Comparison of ENCODE assay signal across 11 cellular contexts in genomic region chr17:42283241-42284019, GRCh38. TPM values are rescaled to one million over a fixed set of nuclear protein-coding genes. Genes with fewer than 3 reads are reported as not detected.
DNase-seq lines count a peak whose midpoint lies in the region; ATAC-seq and TF ChIP-seq lines count a peak whose summit lies in the region.
"Had no signal": no experiment of that assay in that cellular context is flagged by ENCODE, and none has a peak within 500 bp of the region (broad histone marks: within the 10 kb centered on the region; RNA-seq: fewer than 3 reads in every experiment).

No MANE protein-coding gene starts in this region.

- no peak for TF ChIP-seq CTCF in GM20000 (IDR thresholded peaks at IDR 0.05; ENCODE audit: extremely low read depth, missing control alignments)

- CTCF ChIA-PET in activated CD4-positive, alpha-beta T cell treated with anti-CD3 and anti-CD28 coated beads for 36 hours (lab: Charles Lee): no interaction called here

- DNase-seq in activated CD4-positive, alpha-beta T cell treated with anti-CD3 and anti-CD28 coated beads for 36 hours: peak; percentile 2
- no peak for DNase-seq in activated CD4-positive, alpha-beta T cell treated with anti-CD3 and anti-CD28 coated beads, Interleukin-2, amount 50 U/mL, for 48 hours
- DNase-seq in GM20000 (ENCODE audit: low spot score) (peak; percentile 3), sciatic nerve (ENCODE audit: low spot score) (peak; percentile 52), SKM-1 treated with dmso at 0.1 percent for 144 hours (lab: John Stamatoyannopoulos, UW; ENCODE audit: unreplicated experiment) (no peak), kidney glomerular epithelial cell (lab: John Stamatoyannopoulos, UW) (no peak)
- DNase-seq: colonic mucosa, DND-41, immature natural killer cell had no signal

- H3K9me3 Mint-ChIP-seq in activated CD4-positive, alpha-beta T cell treated with anti-CD3 and anti-CD28 coated beads for 36 hours (ENCODE audit: low read depth): no peaks in the 10 kb centered on the region
- H3K9me3 Mint-ChIP-seq in dendritic cell treated with granulocyte-macrophage colony-stimulating factor and Interleukin-4, amounts not matched to agents 40 ng/mL and 50 ng/mL, for 4 days: no peaks in the 10 kb centered on the region
- H3K9me3 Mint-ChIP-seq: immature natural killer cell had no signal

- H3K4me1 Mint-ChIP-seq in activated CD4-positive, alpha-beta T cell treated with anti-CD3 and anti-CD28 coated beads for 36 hours: peaks cover 43% of the 10 kb centered on the region
- H3K4me1 Mint-ChIP-seq in dendritic cell treated with granulocyte-macrophage colony-stimulating factor and Interleukin-4, amounts not matched to agents 40 ng/mL and 50 ng/mL, for 4 days (ENCODE audit: low read depth): peaks cover 47% of the 10 kb centered on the region

- POLR2A ChIA-PET in activated CD4-positive, alpha-beta T cell treated with anti-CD3 and anti-CD28 coated beads for 36 hours (lab: Charles Lee): interaction anchor here (0.6 kb wide), 1 partner anchor 234 kb away, joined by 3 read pairs; no protein-coding TSS in a partner anchor

- H3K36me3 Mint-ChIP-seq in activated CD4-positive, alpha-beta T cell treated with anti-CD3 and anti-CD28 coated beads for 36 hours (ENCODE audit: low read depth): peaks cover 18% of the 10 kb centered on the region
- peaks cover 8% of the 10 kb centered on the region for H3K36me3 Mint-ChIP-seq in dendritic cell treated with granulocyte-macrophage colony-stimulating factor and Interleukin-4, amounts not matched to agents 40 ng/mL and 50 ng/mL, for 4 days (ENCODE audit: low read depth)
- H3K36me3 Mint-ChIP-seq: immature natural killer cell had no signal

- no peak overlapping the region for H3K4me3 Mint-ChIP-seq in activated CD4-positive, alpha-beta T cell treated with anti-CD3 and anti-CD28 coated beads for 36 hours
- no peak overlapping the region for H3K4me3 Mint-ChIP-seq in dendritic cell treated with granulocyte-macrophage colony-stimulating factor and Interleukin-4, amounts not matched to agents 40 ng/mL and 50 ng/mL, for 4 days
- H3K4me3 Mint-ChIP-seq: immature natural killer cell had no signal

- ATAC-seq in activated CD4-positive, alpha-beta T cell treated with anti-CD3 and anti-CD28 coated beads for 36 hours: no peak
- no peak for ATAC-seq in sciatic nerve
- ATAC-seq in HG03469 (IDR thresholded peaks at IDR 0.05; ENCODE audit: unreplicated experiment): no peak

- H3K27me3 Mint-ChIP-seq in activated CD4-positive, alpha-beta T cell treated with anti-CD3 and anti-CD28 coated beads for 36 hours: no peaks in the 10 kb centered on the region
- no peaks in the 10 kb centered on the region for H3K27me3 Mint-ChIP-seq in dendritic cell treated with granulocyte-macrophage colony-stimulating factor and Interleukin-4, amounts not matched to agents 40 ng/mL and 50 ng/mL, for 4 days

- H3K27ac Mint-ChIP-seq in activated CD4-positive, alpha-beta T cell treated with anti-CD3 and anti-CD28 coated beads for 36 hours: peak overlapping the region; percentile 21
- H3K27ac Mint-ChIP-seq in dendritic cell treated with granulocyte-macrophage colony-stimulating factor and Interleukin-4, amounts not matched to agents 40 ng/mL and 50 ng/mL, for 4 days: peak overlapping the region; percentile 77
- H3K27ac Mint-ChIP-seq: immature natural killer cell had no signal

- intact Hi-C loops in activated CD4-positive, alpha-beta T cell treated with anti-CD3 and anti-CD28 coated beads for 36 hours (cut with DNase I, micrococcal nuclease): no loop called here
- intact Hi-C loops in dendritic cell treated with granulocyte-macrophage colony-stimulating factor and Interleukin-4, amounts not matched to agents 40 ng/mL and 50 ng/mL, for 4 days (cut with micrococcal nuclease): loop anchor here (10.0 kb wide), 1 partner anchor 259 kb away; the partner anchor contains the start of gene NKIRAS2
- intact Hi-C loops in sciatic nerve (cut with DNase I): no loop called here

RNA-seq across cellular contexts. Expression of gene STAT5A, which starts 4.9 kb away (rescaled TPM):
- 100 to 1,000 TPM; 178 to 203 TPM for total RNA-seq in activated CD4-positive, alpha-beta T cell treated with anti-CD3 and anti-CD28 coated beads for 36 hours
- 55.6 TPM for total RNA-seq in sciatic nerve

RNA-seq across cellular contexts. Expression of gene STAT5B, which starts 7.2 kb away (rescaled TPM):
- 100 to 1,000 TPM; 162 to 203 TPM for total RNA-seq in activated CD4-positive, alpha-beta T cell treated with anti-CD3 and anti-CD28 coated beads for 36 hours
- 90.8 TPM for total RNA-seq in sciatic nerve

Comparison
In these comparisons a context has a peak if more than half of its experiments do, and no peak if none do; other contexts are left out.
1. DNase-seq: peak in activated CD4-positive, alpha-beta T cell treated with anti-CD3 and anti-CD28 coated beads for 36 hours (single experiment), GM20000 (single experiment) and sciatic nerve (single experiment); none in activated CD4-positive, alpha-beta T cell treated with anti-CD3 and anti-CD28 coated beads, Interleukin-2, amount 50 U/mL, for 48 hours (0 of 2), SKM-1 treated with dmso at 0.1 percent for 144 hours (single experiment) and kidney glomerular epithelial cell (single experiment).